1 cellular context compared by ENCODE assay signal in the genomic region with DNA sequence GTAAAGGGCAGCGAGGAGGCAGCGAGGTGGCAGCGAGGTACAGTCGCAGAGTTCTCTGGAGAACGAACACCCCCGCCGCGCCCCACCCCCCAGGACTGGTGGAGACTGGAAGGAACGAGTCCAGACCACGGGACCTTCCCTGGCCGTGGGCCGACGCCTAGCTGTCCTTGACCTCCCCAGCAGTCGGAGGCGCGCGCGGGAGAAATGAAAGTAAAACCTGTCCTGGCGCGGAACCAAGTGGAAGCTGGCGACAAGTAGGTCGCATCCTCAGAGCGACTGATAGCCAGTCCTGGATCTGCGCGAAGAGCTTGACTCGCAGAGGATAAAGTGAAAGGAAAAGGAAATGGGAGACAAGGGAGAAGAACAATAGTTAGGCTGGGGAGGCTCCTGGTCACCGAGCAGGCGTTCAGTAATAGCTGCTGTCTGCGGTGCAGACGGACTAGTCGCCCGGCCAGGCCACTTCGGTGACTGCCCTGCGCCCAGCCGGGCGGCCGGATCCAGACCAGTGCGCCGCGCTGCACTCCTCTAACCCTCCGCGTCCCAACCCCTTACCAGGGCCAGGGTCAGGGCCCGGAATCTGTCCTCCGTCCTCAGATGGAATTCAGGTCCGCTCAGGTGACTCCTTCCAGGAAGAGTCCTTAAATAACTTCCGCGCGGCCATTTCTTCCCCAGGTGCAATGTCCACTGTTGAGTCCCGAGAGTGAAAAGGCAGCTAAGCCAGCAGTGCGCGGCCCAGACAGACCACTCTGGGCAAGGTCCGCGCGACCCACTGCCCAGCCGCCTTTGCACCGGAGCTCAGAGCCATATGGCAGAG.
A peak's percentile ranks its signal among the peaks of the same experiment; 100 is the strongest.
TF ChIP-seq lines count a peak whose summit lies in the region.

No MANE protein-coding gene starts in this region.

TF ChIP-seq in K562, 482 proteins besides CTCF, POLR2A, EP300 and RAD21 (continued from another document and continues in another):
- TF ChIP-seq, protein P1, sequence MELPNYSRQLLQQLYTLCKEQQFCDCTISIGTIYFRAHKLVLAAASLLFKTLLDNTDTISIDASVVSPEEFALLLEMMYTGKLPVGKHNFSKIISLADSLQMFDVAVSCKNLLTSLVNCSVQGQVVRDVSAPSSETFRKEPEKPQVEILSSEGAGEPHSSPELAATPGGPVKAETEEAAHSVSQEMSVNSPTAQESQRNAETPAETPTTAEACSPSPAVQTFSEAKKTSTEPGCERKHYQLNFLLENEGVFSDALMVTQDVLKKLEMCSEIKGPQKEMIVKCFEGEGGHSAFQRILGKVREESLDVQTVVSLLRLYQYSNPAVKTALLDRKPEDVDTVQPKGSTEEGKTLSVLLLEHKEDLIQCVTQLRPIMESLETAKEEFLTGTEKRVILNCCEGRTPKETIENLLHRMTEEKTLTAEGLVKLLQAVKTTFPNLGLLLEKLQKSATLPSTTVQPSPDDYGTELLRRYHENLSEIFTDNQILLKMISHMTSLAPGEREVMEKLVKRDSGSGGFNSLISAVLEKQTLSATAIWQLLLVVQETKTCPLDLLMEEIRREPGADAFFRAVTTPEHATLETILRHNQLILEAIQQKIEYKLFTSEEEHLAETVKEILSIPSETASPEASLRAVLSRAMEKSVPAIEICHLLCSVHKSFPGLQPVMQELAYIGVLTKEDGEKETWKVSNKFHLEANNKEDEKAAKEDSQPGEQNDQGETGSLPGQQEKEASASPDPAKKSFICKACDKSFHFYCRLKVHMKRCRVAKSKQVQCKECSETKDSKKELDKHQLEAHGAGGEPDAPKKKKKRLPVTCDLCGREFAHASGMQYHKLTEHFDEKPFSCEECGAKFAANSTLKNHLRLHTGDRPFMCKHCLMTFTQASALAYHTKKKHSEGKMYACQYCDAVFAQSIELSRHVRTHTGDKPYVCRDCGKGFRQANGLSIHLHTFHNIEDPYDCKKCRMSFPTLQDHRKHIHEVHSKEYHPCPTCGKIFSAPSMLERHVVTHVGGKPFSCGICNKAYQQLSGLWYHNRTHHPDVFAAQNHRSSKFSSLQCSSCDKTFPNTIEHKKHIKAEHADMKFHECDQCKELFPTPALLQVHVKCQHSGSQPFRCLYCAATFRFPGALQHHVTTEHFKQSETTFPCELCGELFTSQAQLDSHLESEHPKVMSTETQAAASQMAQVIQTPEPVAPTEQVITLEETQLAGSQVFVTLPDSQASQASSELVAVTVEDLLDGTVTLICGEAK (IDR thresholded peaks at IDR 0.05), result no peak
- TF ChIP-seq, protein P1 (CRISPR knock-in tag; IDR thresholded peaks at IDR 0.05), result no peak
- TF ChIP-seq ZNF57 (CRISPR knock-in tag; IDR thresholded peaks at IDR 0.05) (no peak), ZNF165 (CRISPR knock-in tag; IDR thresholded peaks at IDR 0.05; ENCODE audit: borderline replicate concordance) (no peak), GTF2F1 (IDR thresholded peaks at IDR 0.05; ENCODE audit: low read depth, low read length) (no peak), BRF1 (IDR thresholded peaks at IDR 0.05; ENCODE audit: borderline replicate concordance, extremely low read depth, insufficient read length) (no peak), KLF16 (IDR thresholded peaks at IDR 0.05) (peak; percentile 74), STAT5B (CRISPR knock-in tag; IDR thresholded peaks at IDR 0.05) (no peak), SMARCA4 (IDR thresholded peaks at IDR 0.05) (no peak), CXXC5 (CRISPR knock-in tag; IDR thresholded peaks at IDR 0.05) (peak; percentile 35; the same call in 1 of the 2 replicates), RBBP5 (IDR thresholded peaks at IDR 0.05; ENCODE audit: borderline replicate concordance, insufficient read depth, low read length, poor library complexity, severe bottlenecking) (peak; percentile 71), XRCC3 (IDR thresholded peaks at IDR 0.05) (no peak), ILK (tag; IDR thresholded peaks at IDR 0.05; ENCODE audit: borderline replicate concordance, low read depth) (no peak), PATZ1 (CRISPR knock-in tag; IDR thresholded peaks at IDR 0.05; ENCODE audit: borderline replicate concordance) (no peak), HDAC3 (IDR thresholded peaks at IDR 0.05; ENCODE audit: borderline replicate concordance, partially characterized antibody) (no peak), ZNF347 (CRISPR knock-in tag; IDR thresholded peaks at IDR 0.05; ENCODE audit: low read depth) (no peak), HNRNPK (IDR thresholded peaks at IDR 0.05; ENCODE audit: low read depth, low read length, poor library complexity, severe bottlenecking) (no peak), ARHGAP35 (IDR thresholded peaks at IDR 0.05; ENCODE audit: partially characterized antibody) (no peak), BCOR (IDR thresholded peaks at IDR 0.05) (no peak), ZNF133 (CRISPR knock-in tag; IDR thresholded peaks at IDR 0.05) (no peak), ZNF253 (CRISPR knock-in tag; conservative IDR thresholded peaks at IDR 0.05) (no peak), FOXM1 (IDR thresholded peaks at IDR 0.05; ENCODE audit: low read depth) (no peak), FOXM1 (CRISPR knock-in tag; IDR thresholded peaks at IDR 0.05; ENCODE audit: low read depth) (no peak), JUN (IDR thresholded peaks at IDR 0.05; ENCODE audit: borderline replicate concordance, low read depth, low read length) (no peak), JUN (CRISPR knock-in tag; IDR thresholded peaks at IDR 0.05; ENCODE audit: borderline replicate concordance) (no peak), PRPF4 (IDR thresholded peaks at IDR 0.05; ENCODE audit: insufficient read depth, low read depth, low read length, poor library complexity, severe bottlenecking) (no peak), POLR2G (IDR thresholded peaks at IDR 0.05; ENCODE audit: low read depth, low read length) (peak; percentile 19; the same call in 1 of the 2 replicates), NR2C1 (IDR thresholded peaks at IDR 0.05) (no peak), NR2C1 (tag; IDR thresholded peaks at IDR 0.05) (peak; percentile 47; the same call in 1 of the 2 replicates), CTBP1 (IDR thresholded peaks at IDR 0.05; ENCODE audit: borderline replicate concordance) (peak; percentile 69), ZKSCAN1 (IDR thresholded peaks at IDR 0.05; ENCODE audit: low read depth, low read length) (no peak), ZBTB17 (CRISPR knock-in tag; IDR thresholded peaks at IDR 0.05) (no peak), EP400 (IDR thresholded peaks at IDR 0.05) (no peak), ZNF586 (CRISPR knock-in tag; conservative IDR thresholded peaks at IDR 0.05) (no peak), MED1 (CRISPR knock-in tag; IDR thresholded peaks at IDR 0.05; ENCODE audit: borderline replicate concordance) (no peak), HMG20A (CRISPR knock-in tag; conservative IDR thresholded peaks at IDR 0.05) (no peak), E4F1 (CRISPR knock-in tag; IDR thresholded peaks at IDR 0.05; ENCODE audit: borderline replicate concordance) (no peak), ZNF217 (CRISPR knock-in tag; IDR thresholded peaks at IDR 0.05) (no peak), ZC3H4 (CRISPR knock-in tag; IDR thresholded peaks at IDR 0.05; ENCODE audit: borderline replicate concordance) (no peak), KLF1 (tag; IDR thresholded peaks at IDR 0.05) (no peak), ZNF140 (CRISPR knock-in tag; IDR thresholded peaks at IDR 0.05) (no peak), SIN3B (IDR thresholded peaks at IDR 0.05; ENCODE audit: low read depth) (no peak), ZNF146 (CRISPR knock-in tag; IDR thresholded peaks at IDR 0.05; ENCODE audit: unreplicated experiment) (no peak), YBX1 (IDR thresholded peaks at IDR 0.05) (no peak)
- TF ChIP-seq, protein P2, sequence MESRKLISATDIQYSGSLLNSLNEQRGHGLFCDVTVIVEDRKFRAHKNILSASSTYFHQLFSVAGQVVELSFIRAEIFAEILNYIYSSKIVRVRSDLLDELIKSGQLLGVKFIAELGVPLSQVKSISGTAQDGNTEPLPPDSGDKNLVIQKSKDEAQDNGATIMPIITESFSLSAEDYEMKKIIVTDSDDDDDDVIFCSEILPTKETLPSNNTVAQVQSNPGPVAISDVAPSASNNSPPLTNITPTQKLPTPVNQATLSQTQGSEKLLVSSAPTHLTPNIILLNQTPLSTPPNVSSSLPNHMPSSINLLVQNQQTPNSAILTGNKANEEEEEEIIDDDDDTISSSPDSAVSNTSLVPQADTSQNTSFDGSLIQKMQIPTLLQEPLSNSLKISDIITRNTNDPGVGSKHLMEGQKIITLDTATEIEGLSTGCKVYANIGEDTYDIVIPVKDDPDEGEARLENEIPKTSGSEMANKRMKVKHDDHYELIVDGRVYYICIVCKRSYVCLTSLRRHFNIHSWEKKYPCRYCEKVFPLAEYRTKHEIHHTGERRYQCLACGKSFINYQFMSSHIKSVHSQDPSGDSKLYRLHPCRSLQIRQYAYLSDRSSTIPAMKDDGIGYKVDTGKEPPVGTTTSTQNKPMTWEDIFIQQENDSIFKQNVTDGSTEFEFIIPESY (CRISPR knock-in tag; IDR thresholded peaks at IDR 0.05), result no peak
- TF ChIP-seq, protein P3, sequence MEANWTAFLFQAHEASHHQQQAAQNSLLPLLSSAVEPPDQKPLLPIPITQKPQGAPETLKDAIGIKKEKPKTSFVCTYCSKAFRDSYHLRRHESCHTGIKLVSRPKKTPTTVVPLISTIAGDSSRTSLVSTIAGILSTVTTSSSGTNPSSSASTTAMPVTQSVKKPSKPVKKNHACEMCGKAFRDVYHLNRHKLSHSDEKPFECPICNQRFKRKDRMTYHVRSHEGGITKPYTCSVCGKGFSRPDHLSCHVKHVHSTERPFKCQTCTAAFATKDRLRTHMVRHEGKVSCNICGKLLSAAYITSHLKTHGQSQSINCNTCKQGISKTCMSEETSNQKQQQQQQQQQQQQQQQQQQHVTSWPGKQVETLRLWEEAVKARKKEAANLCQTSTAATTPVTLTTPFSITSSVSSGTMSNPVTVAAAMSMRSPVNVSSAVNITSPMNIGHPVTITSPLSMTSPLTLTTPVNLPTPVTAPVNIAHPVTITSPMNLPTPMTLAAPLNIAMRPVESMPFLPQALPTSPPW (CRISPR knock-in tag; IDR thresholded peaks at IDR 0.05), result peak; percentile 43; the same call in 1 of the 2 replicates
- TF ChIP-seq, protein P4, sequence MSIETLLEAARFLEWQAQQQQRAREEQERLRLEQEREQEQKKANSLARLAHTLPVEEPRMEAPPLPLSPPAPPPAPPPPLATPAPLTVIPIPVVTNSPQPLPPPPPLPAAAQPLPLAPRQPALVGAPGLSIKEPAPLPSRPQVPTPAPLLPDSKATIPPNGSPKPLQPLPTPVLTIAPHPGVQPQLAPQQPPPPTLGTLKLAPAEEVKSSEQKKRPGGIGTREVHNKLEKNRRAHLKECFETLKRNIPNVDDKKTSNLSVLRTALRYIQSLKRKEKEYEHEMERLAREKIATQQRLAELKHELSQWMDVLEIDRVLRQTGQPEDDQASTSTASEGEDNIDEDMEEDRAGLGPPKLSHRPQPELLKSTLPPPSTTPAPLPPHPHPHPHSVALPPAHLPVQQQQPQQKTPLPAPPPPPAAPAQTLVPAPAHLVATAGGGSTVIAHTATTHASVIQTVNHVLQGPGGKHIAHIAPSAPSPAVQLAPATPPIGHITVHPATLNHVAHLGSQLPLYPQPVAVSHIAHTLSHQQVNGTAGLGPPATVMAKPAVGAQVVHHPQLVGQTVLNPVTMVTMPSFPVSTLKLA (conservative IDR thresholded peaks at IDR 0.05), result no peak
